ENCODE assay signal across 12 cellular contexts in genomic region chr2:134402385-134402784, GRCh38.
DNase-seq lines count a peak whose midpoint lies in the region; ATAC-seq, FAIRE-seq and TF ChIP-seq lines count a peak whose summit lies in the region.
"Had no signal": no experiment of that assay in that cellular context is flagged by ENCODE, and none has a peak within 500 bp of the region (broad histone marks: within the 10 kb centered on the region; RNA-seq: fewer than 3 reads in every experiment).

No MANE protein-coding gene starts in this region.

- peaks cover 3% of the 10 kb centered on the region for H3K27me3 Mint-ChIP-seq in nephron progenitor cell (ENCODE audit: low read depth, poor library complexity)

- intact Hi-C loops in endothelial cell of umbilical vein (cut with micrococcal nuclease): loop anchor here (10.0 kb wide), 1 partner anchor 282 kb away; no protein-coding TSS in a partner anchor

- DNase-seq in AG10803 (ENCODE audit: low read depth): peak; percentile 96
- DNase-seq in NCI-H1694 (lab: John Stamatoyannopoulos, UW): peak; percentile 26
- DNase-seq in endothelial cell of umbilical vein (ENCODE audit: low read depth, low spot score): peak; percentile 21
- DNase-seq in nephron progenitor cell: no peak
- DNase-seq in DMS79 treated with DMSO at 0.1 percent for 48 hours (lab: John Stamatoyannopoulos, UW): no peak
- no peak for DNase-seq in iPS-NIHi7 (ENCODE audit: extremely low spot score)
- no peak for DNase-seq in cerebellar nuclear complex (lab: John Stamatoyannopoulos, UW)
- DNase-seq: central memory CD4-positive, alpha-beta T cell; NCI-H2029 treated with DMSO at 0.1 percent for 48 hours; stimulated activated naive CD4-positive, alpha-beta T cell treated with Interleukin-2 at 50 U/mL for 16 hours; SW 1271 had no signal

- no peak for FAIRE-seq in endothelial cell of umbilical vein (lab: Jason Lieb, UNC)

- H3K36me3 Mint-ChIP-seq in nephron progenitor cell (ENCODE audit: low read depth): peaks cover 29% of the 10 kb centered on the region

- H2AFZ ChIP-seq in endothelial cell of umbilical vein (ENCODE audit: low read depth, low read length): no peak overlapping the region

- peaks cover 60% of the 10 kb centered on the region for H3K4me1 ChIP-seq in endothelial cell of umbilical vein (ENCODE audit: control insufficient read depth, extremely low read depth, insufficient read depth, low read length)

- POLR2A ChIA-PET in endothelial cell of umbilical vein (lab: Charles Lee): no interaction called here

- BruUV-seq in endothelial cell of umbilical vein (replicated peaks; lab: Mats Ljungman, UMichigan): no TSS peak

- H3K9me3 Mint-ChIP-seq in nephron progenitor cell: no peaks in the 10 kb centered on the region

- H3K36me3 ChIP-seq in endothelial cell of umbilical vein (ENCODE audit: control insufficient read depth in 2 of 2, extremely low read depth in 1 of 2, insufficient read depth in 2 of 2, low read length in 2 of 2): peaks cover 0 to 4% of the 10 kb centered on the region in 2 experiments

- H3K4me1 Mint-ChIP-seq in nephron progenitor cell: peaks cover 30% of the 10 kb centered on the region

- no peak overlapping the region for H3K27ac ChIP-seq in endothelial cell of umbilical vein (ENCODE audit: insufficient read depth, low read depth, low read length)

- CTCF ChIA-PET in endothelial cell of umbilical vein (lab: Charles Lee): interaction anchor here (0.9 to 11.1 kb wide), 8 partner anchors 8 to 284 kb away, joined by 3 to 98 read pairs (median 10); no protein-coding TSS in a partner anchor

- H3K4me3 ChIP-seq in AG10803 (ENCODE audit: low read length): no peak overlapping the region
- no peak overlapping the region for H3K4me3 ChIP-seq in endothelial cell of umbilical vein (replicated peaks in 1 of 3; ENCODE audit: insufficient read depth in 1 of 3, low read depth in 1 of 3, low read length in 3 of 3)

- no peak for ATAC-seq in HG02870 (IDR thresholded peaks at IDR 0.05; ENCODE audit: unreplicated experiment)

- no peaks in the 10 kb centered on the region for H3K9me3 ChIP-seq in endothelial cell of umbilical vein (replicated peaks; ENCODE audit: control insufficient read depth, insufficient read depth, low read length)

- no peaks in the 10 kb centered on the region for H3K79me2 ChIP-seq in endothelial cell of umbilical vein (ENCODE audit: control insufficient read depth, insufficient read depth, low read length)

- H3K4me2 ChIP-seq in endothelial cell of umbilical vein (ENCODE audit: insufficient read depth, low read length): no peak overlapping the region

- H3K27me3 ChIP-seq in endothelial cell of umbilical vein (ENCODE audit: control insufficient read depth in 2 of 2, insufficient read depth in 2 of 2, low read length in 2 of 2): no peaks in the 10 kb centered on the region

- no peak overlapping the region for H3K4me3 Mint-ChIP-seq in nephron progenitor cell

- no peak overlapping the region for H3K9ac ChIP-seq in endothelial cell of umbilical vein (replicated peaks; ENCODE audit: extremely low read depth, insufficient read depth, low read length)

- H3K9me1 ChIP-seq in endothelial cell of umbilical vein (replicated peaks; ENCODE audit: control insufficient read depth, extremely low read depth, insufficient read depth, low read length): no peaks in the 10 kb centered on the region

- no peak for TF ChIP-seq POLR2A in endothelial cell of umbilical vein (IDR thresholded peaks at IDR 0.05; ENCODE audit: low read depth, low read length)

- no peaks in the 10 kb centered on the region for H4K20me1 ChIP-seq in endothelial cell of umbilical vein (replicated peaks; ENCODE audit: control insufficient read depth, extremely low read depth, insufficient read depth, low read length)

- H3K27ac Mint-ChIP-seq in nephron progenitor cell: peak overlapping the region; percentile 17

- dilution Hi-C loops in endothelial cell of umbilical vein (cut with MboI; ENCODE audit: extremely low pct_ligation_motif_present, low sequenced_read_pairs): no loop called here

- TF ChIP-seq CTCF in AG10803 (conservative IDR thresholded peaks at IDR 0.05; ENCODE audit: low read length) (no peak; the same call in 1 of the 2 replicates), endothelial cell of umbilical vein (IDR thresholded peaks at IDR 0.05; ENCODE audit: extremely low read depth in 1 of 2, insufficient read depth in 1 of 2, low read depth in 1 of 2, low read length in 2 of 2) (no peak), nephron progenitor cell (IDR thresholded peaks at IDR 0.05) (no peak)

TF ChIP-seq in endothelial cell of umbilical vein, 7 proteins besides CTCF, POLR2A, EP300 and RAD21:
- TF ChIP-seq POLR2AphosphoS5 (IDR thresholded peaks at IDR 0.05; ENCODE audit: insufficient read depth, low read depth, low read length): no peak
- TF ChIP-seq FOS (IDR thresholded peaks at IDR 0.05; ENCODE audit: borderline replicate concordance, insufficient read depth, low read length): no peak
- no peak for TF ChIP-seq EZH2 (IDR thresholded peaks at IDR 0.05; ENCODE audit: borderline replicate concordance, low read depth, low read length, severe bottlenecking)
- TF ChIP-seq GATA2 (IDR thresholded peaks at IDR 0.05; ENCODE audit: insufficient read depth, insufficient read length, low read depth, low read length): no peak
- TF ChIP-seq, protein P1, sequence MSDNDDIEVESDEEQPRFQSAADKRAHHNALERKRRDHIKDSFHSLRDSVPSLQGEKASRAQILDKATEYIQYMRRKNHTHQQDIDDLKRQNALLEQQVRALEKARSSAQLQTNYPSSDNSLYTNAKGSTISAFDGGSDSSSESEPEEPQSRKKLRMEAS (IDR thresholded peaks at IDR 0.05; ENCODE audit: insufficient read depth, insufficient read length): no peak
- TF ChIP-seq MYC (IDR thresholded peaks at IDR 0.05; ENCODE audit: low read depth, low read length): no peak
- TF ChIP-seq JUN (IDR thresholded peaks at IDR 0.05; ENCODE audit: borderline replicate concordance, insufficient read depth, insufficient read length, low read depth): no peak
TF ChIP-seq in endothelial cell of umbilical vein: peak in this region for 0.

Comparison
In these comparisons a context has a peak if more than half of its experiments do, and no peak if none do; other contexts are left out.
1. DNase-seq: peak in AG10803 (single experiment), NCI-H1694 (single experiment) and endothelial cell of umbilical vein (single experiment); none in nephron progenitor cell (single experiment), DMS79 treated with DMSO at 0.1 percent for 48 hours (single experiment), iPS-NIHi7 (single experiment) and cerebellar nuclear complex (0 of 2).